Comparison of ENCODE assay signal across 25 cellular contexts in the genomic region with DNA sequence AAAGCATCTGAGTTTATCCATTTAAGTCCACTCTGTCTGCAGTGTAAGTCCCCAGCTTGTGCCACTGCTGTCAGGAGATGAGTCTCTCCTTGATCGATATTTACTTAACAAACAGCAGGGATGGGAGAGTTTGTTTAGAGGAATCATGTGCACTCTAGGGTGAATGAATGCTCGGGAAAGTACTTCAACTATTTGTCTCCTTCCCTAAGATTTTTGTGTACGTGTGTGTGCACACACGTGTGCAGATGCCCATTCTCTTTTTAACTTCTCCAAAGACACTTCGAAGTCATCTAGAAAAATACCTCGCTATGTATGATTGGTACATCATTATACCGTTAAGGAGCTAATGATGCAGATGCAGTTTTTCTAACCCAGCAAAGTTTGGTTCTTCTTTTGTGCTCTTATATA. TPM values are rescaled to one million over a fixed set of nuclear protein-coding genes. Genes with fewer than 3 reads are reported as not detected.
DNase-seq lines count a peak whose midpoint lies in the region; ATAC-seq and TF ChIP-seq lines count a peak whose summit lies in the region.
"Had no signal": no experiment of that assay in that cellular context is flagged by ENCODE, and none has a peak within 500 bp of the region (broad histone marks: within the 10 kb centered on the region; RNA-seq: fewer than 3 reads in every experiment).

No MANE protein-coding gene starts in this region.

- H3K9me3 ChIP-seq in SK-N-SH = no peaks in the 10 kb centered on the region
- H3K9me3 ChIP-seq in psoas muscle = no peaks in the 10 kb centered on the region
- H3K9me3 ChIP-seq: esophagus muscularis mucosa had no signal

- peaks cover 4% of the 10 kb centered on the region for H3K27me3 Mint-ChIP-seq in glutamatergic neuron (ENCODE audit: unreplicated experiment)
- H3K27me3 Mint-ChIP-seq in activated CD8-positive, alpha-beta T cell treated with anti-CD3 and anti-CD28 coated beads for 36 hours = peaks cover 22% of the 10 kb centered on the region

- POLR2A ChIA-PET in SK-N-SH (lab: Yijun Ruan, JAX) = no interaction called here
- POLR2A ChIA-PET in activated CD8-positive, alpha-beta T cell treated with anti-CD3 and anti-CD28 coated beads for 36 hours (lab: Charles Lee) = no interaction called here

- no peak for TF ChIP-seq RAD21 in SK-N-SH (IDR thresholded peaks at IDR 0.05; ENCODE audit: low read length)

- no peak overlapping the region for H3K9ac ChIP-seq in SK-N-SH
- H3K9ac ChIP-seq: parathyroid adenoma had no signal

- 33% methylated on average over 7 of the region's 7 CpGs for WGBS in SK-N-SH (ENCODE audit: low lambda C conversion rate)
- 47 to 68% (median 53%) methylated on average over 7 of the region's 7 CpGs for WGBS in psoas muscle, 3 donors

- H3K27me3 ChIP-seq in SK-N-SH (ENCODE audit: insufficient read depth) = no peaks in the 10 kb centered on the region
- peaks cover 0 to 5% (median 0%) of the 10 kb centered on the region in 3 donors for H3K27me3 ChIP-seq in psoas muscle (ENCODE audit: insufficient read depth in 3 of 3, low read length in 2 of 3)

- TF ChIP-seq CTCF in SK-N-SH (IDR thresholded peaks at IDR 0.05) = no peak
- TF ChIP-seq CTCF in glutamatergic neuron (IDR thresholded peaks at IDR 0.05; ENCODE audit: partially characterized antibody, unreplicated experiment) = no peak
- TF ChIP-seq CTCF in psoas muscle (IDR thresholded peaks at IDR 0.05) = no peak
- TF ChIP-seq CTCF in activated CD8-positive, alpha-beta T cell treated with anti-CD3 and anti-CD28 coated beads for 36 hours (IDR thresholded peaks at IDR 0.05) = no peak

- no peak overlapping the region for H2AFZ ChIP-seq in SK-N-SH (ENCODE audit: low read depth)
- H2AFZ ChIP-seq: parathyroid adenoma had no signal

- H3K9me3 Mint-ChIP-seq in glutamatergic neuron (ENCODE audit: unreplicated experiment) = peaks cover 2% of the 10 kb centered on the region
- no peaks in the 10 kb centered on the region for H3K9me3 Mint-ChIP-seq in activated CD8-positive, alpha-beta T cell treated with anti-CD3 and anti-CD28 coated beads for 36 hours
- H3K9me3 Mint-ChIP-seq: activated naive CD8-positive, alpha-beta T cell treated with anti-CD3 and anti-CD28 coated beads, Interleukin-2, amount 50 U/mL, for 24 hours; neural crest cell; stimulated activated naive CD8-positive, alpha-beta T cell treated with anti-CD3 and anti-CD28 coated beads, Interleukin-15, Interleukin-2, amounts not matched to agents 100 ng/mL and 50 ng/mL, for 24 hours had no signal

- no peak for TF ChIP-seq EP300 in SK-N-SH (IDR thresholded peaks at IDR 0.05; ENCODE audit: borderline replicate concordance in 1 of 2, low read depth in 1 of 2, low read length in 1 of 2)

- peaks cover 0 to 29% of the 10 kb centered on the region in 2 experiments; a peak in 2 of 4 replicates for H3K4me1 ChIP-seq in SK-N-SH (ENCODE audit: control insufficient read depth in 1 of 2, insufficient read depth in 2 of 2, low read depth in 1 of 2, low read length in 1 of 2)
- H3K4me1 ChIP-seq in psoas muscle = peaks cover 7% of the 10 kb centered on the region
- H3K4me1 ChIP-seq: parathyroid adenoma had no signal

- H4K20me1 ChIP-seq in SK-N-SH (ENCODE audit: insufficient read depth) = no peaks in the 10 kb centered on the region

- peak overlapping the region; percentile 77 for H3K27ac Mint-ChIP-seq in glutamatergic neuron (ENCODE audit: unreplicated experiment)
- H3K27ac Mint-ChIP-seq in activated CD8-positive, alpha-beta T cell treated with anti-CD3 and anti-CD28 coated beads for 36 hours = no peak overlapping the region
- H3K27ac Mint-ChIP-seq: activated naive CD8-positive, alpha-beta T cell treated with anti-CD3 and anti-CD28 coated beads, Interleukin-2, amount 50 U/mL, for 24 hours; CD14-positive monocyte; stimulated activated naive CD8-positive, alpha-beta T cell treated with anti-CD3 and anti-CD28 coated beads, Interleukin-15, Interleukin-2, amounts not matched to agents 100 ng/mL and 50 ng/mL, for 24 hours had no signal

- no peak overlapping the region for H3K4me3 Mint-ChIP-seq in glutamatergic neuron (ENCODE audit: unreplicated experiment)
- no peak overlapping the region for H3K4me3 Mint-ChIP-seq in activated CD8-positive, alpha-beta T cell treated with anti-CD3 and anti-CD28 coated beads for 36 hours
- H3K4me3 Mint-ChIP-seq: activated naive CD8-positive, alpha-beta T cell treated with anti-CD3 and anti-CD28 coated beads, Interleukin-2, amount 50 U/mL, for 24 hours; CD14-positive monocyte; stimulated activated naive CD8-positive, alpha-beta T cell treated with anti-CD3 and anti-CD28 coated beads, Interleukin-15, Interleukin-2, amounts not matched to agents 100 ng/mL and 50 ng/mL, for 24 hours had no signal

- H3K36me3 Mint-ChIP-seq in glutamatergic neuron (ENCODE audit: unreplicated experiment) = peaks cover 4% of the 10 kb centered on the region
- H3K36me3 Mint-ChIP-seq in activated CD8-positive, alpha-beta T cell treated with anti-CD3 and anti-CD28 coated beads for 36 hours (ENCODE audit: low read depth) = no peaks in the 10 kb centered on the region
- H3K36me3 Mint-ChIP-seq: CD14-positive monocyte had no signal

- H3K79me2 ChIP-seq in SK-N-SH (ENCODE audit: insufficient read depth) = no peaks in the 10 kb centered on the region
- H3K79me2 ChIP-seq: parathyroid adenoma had no signal

- H3K27ac ChIP-seq in SK-N-SH (ENCODE audit: low read depth in 2 of 2, low read length in 1 of 2) (peak overlapping the region in 1 of 2 experiments; percentile 72; a peak in 2 of 4 replicates), psoas muscle (peak overlapping the region; percentile 79)
- H3K27ac ChIP-seq: esophagus muscularis mucosa, parathyroid adenoma had no signal

- H3K9me2 ChIP-seq in SK-N-SH = no peaks in the 10 kb centered on the region

- H3K4me2 ChIP-seq in SK-N-SH = no peak overlapping the region

- no peaks in the 10 kb centered on the region for H3F3A ChIP-seq in SK-N-SH (replicated peaks; ENCODE audit: insufficient read depth)

- peaks cover 38% of the 10 kb centered on the region for H3K4me1 Mint-ChIP-seq in glutamatergic neuron (ENCODE audit: low read depth, unreplicated experiment)
- no peaks in the 10 kb centered on the region for H3K4me1 Mint-ChIP-seq in activated CD8-positive, alpha-beta T cell treated with anti-CD3 and anti-CD28 coated beads for 36 hours (ENCODE audit: low read depth)
- H3K4me1 Mint-ChIP-seq: activated naive CD8-positive, alpha-beta T cell treated with anti-CD3 and anti-CD28 coated beads, Interleukin-2, amount 50 U/mL, for 24 hours; CD14-positive monocyte had no signal

- H3K4me3 ChIP-seq in SK-N-SH (ENCODE audit: low read depth in 2 of 2, low read length in 1 of 2) (no peak overlapping the region), psoas muscle (no peak overlapping the region)
- H3K4me3 ChIP-seq: esophagus muscularis mucosa, K562 had no signal

- CTCF ChIA-PET in SK-N-SH (lab: Yijun Ruan, JAX) = interaction anchor here (0.7 kb wide), 1 partner anchor 94 kb away, joined by 3 read pairs; no protein-coding TSS in a partner anchor
- CTCF ChIA-PET in activated CD8-positive, alpha-beta T cell treated with anti-CD3 and anti-CD28 coated beads for 36 hours (lab: Charles Lee) = no interaction called here

- intact Hi-C loops in psoas muscle (cut with DNase I) = loop anchor here in 1 of 2 donors (5.0 kb wide), 1 partner anchor 42 kb away; a partner anchor contains a TSS
- intact Hi-C loops in activated CD8-positive, alpha-beta T cell treated with anti-CD3 and anti-CD28 coated beads for 36 hours (cut with micrococcal nuclease) = no loop called here

- peaks cover 0 to 7% of the 10 kb centered on the region in 2 experiments for H3K36me3 ChIP-seq in SK-N-SH (replicated peaks in 1 of 2; ENCODE audit: control insufficient read depth in 1 of 2, insufficient read depth in 2 of 2, low read length in 1 of 2)
- no peaks in the 10 kb centered on the region for H3K36me3 ChIP-seq in psoas muscle (ENCODE audit: insufficient read depth in 1 of 2, low read depth in 1 of 2)
- H3K36me3 ChIP-seq: esophagus muscularis mucosa had no signal

- DNase-seq in SK-N-SH (no peak), NCI-H82 treated with DMSO at 0.1 percent for 48 hours (lab: John Stamatoyannopoulos, UW; ENCODE audit: unreplicated experiment) (peak; percentile 61), glutamatergic neuron (no peak), psoas muscle (no peak), NCI-H1092 treated with DMSO at 0.1 percent for 48 hours (lab: John Stamatoyannopoulos, UW) (no peak), occipital lobe (lab: John Stamatoyannopoulos, UW) (no peak)
- no peak for DNase-seq in activated CD8-positive, alpha-beta T cell treated with anti-CD3 and anti-CD28 coated beads for 36 hours
- DNase-seq: activated CD4-positive, alpha-beta T cell treated with anti-CD3 and anti-CD28 coated beads, Interleukin-2, amount 50 U/mL, for 1 hour; activated CD4-positive, CD25-positive, alpha-beta regulatory T cell; activated naive CD8-positive, alpha-beta T cell treated with anti-CD3 and anti-CD28 coated beads, Interleukin-2, amount 50 U/mL, for 24 hours; activated T-cell treated with anti-CD3 and anti-CD28 coated beads, Interleukin-2, amount 50 U/mL, for 48 hours; Calu3; cerebellar nuclear complex; NCI-H1105; NCI-H2081; RPMI8226; stimulated activated CD8-positive, alpha-beta memory T cell treated with anti-CD3 and anti-CD28 coated beads, Interleukin-4, amount 100 ng/mL, for 48 hours had no signal

- ATAC-seq in SK-N-SH treated with all-trans-retinoic acid at 6 μM for 48 hours (no peak), psoas muscle (no peak)
- no peak for ATAC-seq in activated CD8-positive, alpha-beta T cell treated with anti-CD3 and anti-CD28 coated beads for 36 hours
- ATAC-seq: activated naive CD8-positive, alpha-beta T cell treated with anti-CD3 and anti-CD28 coated beads, Interleukin-2, amount 50 U/mL, for 24 hours; K562 had no signal

TF ChIP-seq in SK-N-SH, 30 proteins besides CTCF, POLR2A, EP300 and RAD21:
- TF ChIP-seq MEF2A (IDR thresholded peaks at IDR 0.05; ENCODE audit: borderline replicate concordance, low read depth) = no peak
- TF ChIP-seq MXI1 (IDR thresholded peaks at IDR 0.05; ENCODE audit: low read depth, low read length) = 0 out of 2 replicates have a peak, but pooled peaks have one; percentile 1

TF ChIP-seq in SK-N-SH treated with all-trans-retinoic acid at 6 μM for 48 hours, 23 proteins besides CTCF, POLR2A, EP300 and RAD21:
- no peak for TF ChIP-seq TOX (CRISPR knock-in tag; IDR thresholded peaks at IDR 0.05; ENCODE audit: borderline replicate concordance)
- no peak for TF ChIP-seq BACH2 (CRISPR knock-in tag; IDR thresholded peaks at IDR 0.05; ENCODE audit: borderline replicate concordance)

RNA-seq across cellular contexts. Expression of a gene that starts 41.2 kb away (rescaled TPM):
- polyA plus RNA-seq in SK-N-SH (2012; rRNA removed) (0.25 and 0.45 TPM in 2 replicates), psoas muscle (1 to 10 TPM in 1 of 3 donors, under 1 TPM in 2; 0.40 to 1.7 (median 0.93) TPM)
- polyA plus RNA-seq in SK-N-SH (2012; cell fraction: cytosol; rRNA removed) = 0.55 and 0.71 TPM in 2 replicates
- 0.45 and 0.51 TPM in 2 replicates for polyA plus RNA-seq in SK-N-SH (2012; cell fraction: nucleus; rRNA removed)
- total RNA-seq in glutamatergic neuron (ENCODE audit: unreplicated experiment) (68.4 TPM), psoas muscle (10 to 100 TPM in 3 of 4 donors, 1 to 10 TPM in 1; 8.3 to 20.6 (median 18.3) TPM), occipital lobe (14.8 TPM)
- total RNA-seq in activated CD8-positive, alpha-beta T cell treated with anti-CD3 and anti-CD28 coated beads for 36 hours = under 1 TPM in 1 of 2 experiments, not detected in 1; 0.09 TPM
- total RNA-seq: T-helper 1 cell treated with Interleukin-12 subunit alpha and Interleukin-12 subunit beta and Interleukin-4 antibody, amounts not matched to agents 30 ng/mL and 1 ng/mL, for 36 hours had no signal
- polyA plus RNA-seq: CD14-positive monocyte had no signal

Comparison
In these comparisons a context has a peak if more than half of its experiments do, and no peak if none do; other contexts are left out.
1. RNA of a gene that starts 41.2 kb away (total RNA-seq): 68.4 TPM in glutamatergic neuron (single experiment), 8.3 to 20.6 TPM in psoas muscle and 14.8 TPM in occipital lobe (single experiment); 0.09 TPM in activated CD8-positive, alpha-beta T cell treated with anti-CD3 and anti-CD28 coated beads for 36 hours; every median in the first group is over 4 times any median in the second.